Comparison of ENCODE assay signal across 27 cellular contexts in genomic region chr4:116877069-116877468, GRCh38.
"Had no signal": no experiment of that assay in that cellular context is flagged by ENCODE, and none has a peak within 500 bp of the region (broad histone marks: within the 10 kb centered on the region; RNA-seq: fewer than 3 reads in every experiment).

No MANE protein-coding gene starts in this region.

- H3K4me1 ChIP-seq: ascending aorta had no signal

- H3K4me3 ChIP-seq: ascending aorta, cardiac muscle cell had no signal

- DNase-seq: activated B cell treated with CpG ODN at 0.5 μM for 24 hours; activated CD4-positive, alpha-beta memory T cell treated with anti-CD3 and anti-CD28 coated beads for 36 hours; activated CD4-positive, alpha-beta T cell treated with anti-CD3 and anti-CD28 coated beads for 4 hours; activated CD4-positive, alpha-beta T cell treated with anti-CD3 and anti-CD28 coated beads, Interleukin-2, amount 10 ng/mL, durations not matched to agents 24 days and 14 days; activated CD4-positive, alpha-beta T cell treated with anti-CD3 and anti-CD28 coated beads, Interleukin-2, amount 50 U/mL, for 1 hour; activated CD4-positive, alpha-beta T cell treated with anti-CD3 and anti-CD28 coated beads, Interleukin-2, amount 50 U/mL, for 4 hours; activated CD4-positive, CD25-positive, alpha-beta regulatory T cell treated with anti-CD3 and anti-CD28 coated beads, Interleukin-2, amount 50 U/mL, for 72 hours; activated CD8-positive, alpha-beta memory T cell treated with anti-CD3 and anti-CD28 coated beads, Interleukin-2, amount 50 U/mL, for 4 hours; activated CD8-positive, alpha-beta T cell treated with anti-CD3 and anti-CD28 coated beads for 36 hours; activated effector memory CD4-positive, alpha-beta T cell treated with Interleukin-2 at 50 U/mL for 16 hours; activated gamma-delta T cell; activated naive CD4-positive, alpha-beta T cell treated with anti-CD3 and anti-CD28 coated beads, Interleukin-2, amount 10 ng/mL, durations not matched to agents 7 days and 5 days; activated naive CD4-positive, alpha-beta T cell treated with Interleukin-2 at 50 U/mL for 16 hours; activated naive CD8-positive, alpha-beta T cell treated with anti-CD3 and anti-CD28 coated beads, Interleukin-2, amount 10 ng/mL, durations not matched to agents 7 days and 5 days; activated naive CD8-positive, alpha-beta T cell treated with anti-CD3 and anti-CD28 coated beads, Interleukin-2, amount 50 U/mL, for 24 hours; activated T-cell treated with anti-CD3 and anti-CD28 coated beads, Interleukin-2, amount 50 U/mL, for 24 hours; activated T-cell treated with anti-CD3 and anti-CD28 coated beads, Interleukin-2, amount 50 U/mL, for 48 hours; amygdala; anterior cingulate cortex; caudate nucleus; cerebellar nuclear complex; T-helper 2 cell; T-helper 9 cell had no signal

- H3K27me3 ChIP-seq: ascending aorta, cardiac muscle cell had no signal

- H3K36me3 ChIP-seq: ascending aorta, cardiac muscle cell had no signal

- H3K27ac ChIP-seq: ascending aorta, cardiac muscle cell, VCaP had no signal

- ATAC-seq: activated CD8-positive, alpha-beta T cell treated with anti-CD3 and anti-CD28 coated beads for 36 hours; activated naive CD8-positive, alpha-beta T cell treated with anti-CD3 and anti-CD28 coated beads, Interleukin-2, amount 50 U/mL, for 24 hours had no signal

- FAIRE-seq: bronchial epithelial cell had no signal

- H3K9me3 ChIP-seq: ascending aorta had no signal
